15 cellular contexts compared by ENCODE assay signal in genomic region chr1:10730985-10731384, GRCh38.
DNase-seq lines count a peak whose midpoint lies in the region; ATAC-seq and TF ChIP-seq lines count a peak whose summit lies in the region.
"Had no signal": no experiment of that assay in that cellular context is flagged by ENCODE, and none has a peak within 500 bp of the region (broad histone marks: within the 10 kb centered on the region; RNA-seq: fewer than 3 reads in every experiment).

No MANE protein-coding gene starts in this region.

- H3K27ac ChIP-seq in breast epithelium, result peak overlapping the region in 1 of 2 donors; percentile 14

- no peaks in the 10 kb centered on the region for H3K36me3 Mint-ChIP-seq in MCF 10A (ENCODE audit: insufficient read depth, unreplicated experiment)
- H3K36me3 Mint-ChIP-seq: CD4-positive, alpha-beta memory T cell; IgD-negative memory B cell; natural killer cell had no signal

- no peak overlapping the region for H3K4me3 Mint-ChIP-seq in MCF 10A (ENCODE audit: unreplicated experiment)
- H3K4me3 Mint-ChIP-seq: CD4-positive, alpha-beta memory T cell; IgD-negative memory B cell; natural killer cell had no signal

- H3K4me1 Mint-ChIP-seq in MCF 10A (ENCODE audit: insufficient read depth, unreplicated experiment), result no peaks in the 10 kb centered on the region
- H3K4me1 Mint-ChIP-seq: CD4-positive, alpha-beta memory T cell; IgD-negative memory B cell; natural killer cell had no signal

- no peak for TF ChIP-seq CTCF in MCF 10A (IDR thresholded peaks at IDR 0.05; ENCODE audit: unreplicated experiment)
- TF ChIP-seq CTCF in breast epithelium (IDR thresholded peaks at IDR 0.05), result no peak

- intact Hi-C loops in MCF 10A (cut with micrococcal nuclease) (loop anchor here (10.0 kb wide), 1 partner anchor 64 kb away; the partner anchor contains the start of gene CASZ1), breast epithelium (cut with DNase I; ENCODE audit: low total_unique reads) (loop anchor here (5.0 kb wide), 1 partner anchor 621 kb away; no protein-coding TSS in a partner anchor)

- H3K36me3 ChIP-seq in breast epithelium, result no peaks in the 10 kb centered on the region

- no TSS peak for BruUV-seq in MCF 10A (replicated peaks; lab: Mats Ljungman, UMichigan)

- DNase-seq in MCF 10A (ENCODE audit: unreplicated experiment) (peak; percentile 92), breast epithelium (ENCODE audit: low spot score in 2 of 2) (no peak), fibroblast of the conjunctiva (ENCODE audit: low read depth) (peak; percentile 36), Ammon's horn (ENCODE audit: low spot score) (no peak), NCI-H2196 treated with DMSO at 0.1 percent for 48 hours (lab: John Stamatoyannopoulos, UW; ENCODE audit: unreplicated experiment) (no peak)
- DNase-seq in activated effector memory CD4-positive, alpha-beta T cell treated with Interleukin-2 at 50 U/mL for 16 hours, result no peak
- no peak for DNase-seq in central memory CD4-positive, alpha-beta T cell
- DNase-seq: CD4-positive, alpha-beta memory T cell; natural killer cell; NCI-H524; stimulated activated CD4-positive, alpha-beta T cell treated with anti-CD3 and anti-CD28 coated beads, Interleukin-15, amount 100 ng/mL, for 24 hours; stimulated activated naive CD4-positive, alpha-beta T cell treated with Interleukin-2 at 50 U/mL for 16 hours had no signal

- H3K27me3 Mint-ChIP-seq in MCF 10A (ENCODE audit: insufficient read depth, unreplicated experiment), result no peaks in the 10 kb centered on the region

- ATAC-seq in SK-N-SH treated with all-trans-retinoic acid at 6 μM for 48 hours, result peak; percentile 34; the same call in 2 of the 3 replicates
- ATAC-seq: GM12878, natural killer cell had no signal

- no peak overlapping the region for H3K4me3 ChIP-seq in breast epithelium
- H3K4me3 ChIP-seq: GM12878 had no signal

- peaks cover 9 to 33% of the 10 kb centered on the region in 2 donors for H3K4me1 ChIP-seq in breast epithelium

- H3K27me3 ChIP-seq in breast epithelium, result peaks cover 0 to 3% of the 10 kb centered on the region in 2 donors

- POLR2A ChIA-PET in MCF 10A (lab: Yijun Ruan, JAX), result interaction anchor here (0.8 to 1.5 kb wide), 5 partner anchors 28 to 220 kb away, joined by 3 to 7 read pairs (median 4); no protein-coding TSS in a partner anchor

- peak overlapping the region; percentile 49 for H3K27ac Mint-ChIP-seq in MCF 10A (ENCODE audit: low read depth, unreplicated experiment)
- H3K27ac Mint-ChIP-seq: IgD-negative memory B cell, natural killer cell had no signal

- no peak for TF ChIP-seq POLR2A in breast epithelium (IDR thresholded peaks at IDR 0.05)

- CTCF ChIA-PET in MCF 10A (lab: Yijun Ruan, JAX), result interaction anchor here (0.6 to 1.3 kb wide), 5 partner anchors 10 to 290 kb away, joined by 3 to 4 read pairs (median 3); no protein-coding TSS in a partner anchor

- H3K9me3 Mint-ChIP-seq in MCF 10A (ENCODE audit: unreplicated experiment), result no peaks in the 10 kb centered on the region
- H3K9me3 Mint-ChIP-seq: CD4-positive, alpha-beta memory T cell; IgD-negative memory B cell; natural killer cell had no signal

- no peaks in the 10 kb centered on the region for H3K9me3 ChIP-seq in breast epithelium

TF ChIP-seq in SK-N-SH treated with all-trans-retinoic acid at 6 μM for 48 hours, 23 proteins besides CTCF, POLR2A, EP300 and RAD21 (continues in another document):
- no peak for TF ChIP-seq POU6F1 (CRISPR knock-in tag; IDR thresholded peaks at IDR 0.05; ENCODE audit: borderline replicate concordance, low read depth)
- no peak for TF ChIP-seq TCF4 (CRISPR knock-in tag; IDR thresholded peaks at IDR 0.05; ENCODE audit: borderline replicate concordance)
- TF ChIP-seq PATZ1 (CRISPR knock-in tag; IDR thresholded peaks at IDR 0.05; ENCODE audit: borderline replicate concordance), result no peak
- no peak for TF ChIP-seq ARNTL (CRISPR knock-in tag; IDR thresholded peaks at IDR 0.05; ENCODE audit: borderline replicate concordance, low read depth)
- no peak for TF ChIP-seq ZC3H10 (CRISPR knock-in tag; IDR thresholded peaks at IDR 0.05)
- TF ChIP-seq PPARA (CRISPR knock-in tag; IDR thresholded peaks at IDR 0.05; ENCODE audit: borderline replicate concordance), result no peak
- TF ChIP-seq RARB (CRISPR knock-in tag; IDR thresholded peaks at IDR 0.05), result no peak
- TF ChIP-seq CREB5 (CRISPR knock-in tag; IDR thresholded peaks at IDR 0.05; ENCODE audit: low read depth), result no peak
- TF ChIP-seq TOX (CRISPR knock-in tag; IDR thresholded peaks at IDR 0.05; ENCODE audit: borderline replicate concordance), result no peak
- TF ChIP-seq ZNF565 (CRISPR knock-in tag; conservative IDR thresholded peaks at IDR 0.05; ENCODE audit: low read depth), result no peak
- TF ChIP-seq TSHZ2 (CRISPR knock-in tag; IDR thresholded peaks at IDR 0.05), result no peak
- no peak for TF ChIP-seq OSR1 (CRISPR knock-in tag; IDR thresholded peaks at IDR 0.05)
- TF ChIP-seq ISL1 (CRISPR knock-in tag; IDR thresholded peaks at IDR 0.05), result no peak
- no peak for TF ChIP-seq BACH2 (CRISPR knock-in tag; IDR thresholded peaks at IDR 0.05; ENCODE audit: borderline replicate concordance)
- TF ChIP-seq ESRRG (CRISPR knock-in tag; IDR thresholded peaks at IDR 0.05), result no peak
- no peak for TF ChIP-seq SNAI2 (CRISPR knock-in tag; IDR thresholded peaks at IDR 0.05)

Comparison
In these comparisons a context has a peak if more than half of its experiments do, and no peak if none do; other contexts are left out.
1. DNase-seq: peak in MCF 10A (single experiment) and fibroblast of the conjunctiva (single experiment); none in breast epithelium (0 of 2), activated effector memory CD4-positive, alpha-beta T cell treated with Interleukin-2 at 50 U/mL for 16 hours (single experiment), Ammon's horn (single experiment), central memory CD4-positive, alpha-beta T cell (single experiment) and NCI-H2196 treated with DMSO at 0.1 percent for 48 hours (single experiment).